1 cellular context compared by ENCODE assay signal in genomic region chr1:11648732-11649158, GRCh38.
TF ChIP-seq lines count a peak whose summit lies in the region.

No MANE protein-coding gene starts in this region.

TF ChIP-seq in SK-N-SH, 30 proteins besides CTCF, POLR2A, EP300 and RAD21 (continued from another document):
- TF ChIP-seq EZH2phosphoT487 (IDR thresholded peaks at IDR 0.05; ENCODE audit: borderline replicate concordance, low read depth) (no peak), TEAD4 (IDR thresholded peaks at IDR 0.05; ENCODE audit: borderline replicate concordance, insufficient read depth) (no peak), YY1 (IDR thresholded peaks at IDR 0.05; ENCODE audit: low read depth) (no peak), FOSL2 (IDR thresholded peaks at IDR 0.05; ENCODE audit: borderline replicate concordance, low read depth) (no peak), RFX5 (IDR thresholded peaks at IDR 0.05; ENCODE audit: low read length) (no peak), JUND (IDR thresholded peaks at IDR 0.05) (no peak), GABPA (IDR thresholded peaks at IDR 0.05; ENCODE audit: low read depth) (no peak), SMC3 (IDR thresholded peaks at IDR 0.05; ENCODE audit: low read depth, low read length) (no peak), TCF12 (IDR thresholded peaks at IDR 0.05) (no peak), POLR2AphosphoS5 (IDR thresholded peaks at IDR 0.05; ENCODE audit: low read depth, low read length) (no peak), RCOR1 (IDR thresholded peaks at IDR 0.05; ENCODE audit: low read length) (no peak), MEF2A (IDR thresholded peaks at IDR 0.05; ENCODE audit: borderline replicate concordance, low read depth) (no peak)
- TF ChIP-seq, protein P1, sequence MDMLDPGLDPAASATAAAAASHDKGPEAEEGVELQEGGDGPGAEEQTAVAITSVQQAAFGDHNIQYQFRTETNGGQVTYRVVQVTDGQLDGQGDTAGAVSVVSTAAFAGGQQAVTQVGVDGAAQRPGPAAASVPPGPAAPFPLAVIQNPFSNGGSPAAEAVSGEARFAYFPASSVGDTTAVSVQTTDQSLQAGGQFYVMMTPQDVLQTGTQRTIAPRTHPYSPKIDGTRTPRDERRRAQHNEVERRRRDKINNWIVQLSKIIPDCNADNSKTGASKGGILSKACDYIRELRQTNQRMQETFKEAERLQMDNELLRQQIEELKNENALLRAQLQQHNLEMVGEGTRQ (IDR thresholded peaks at IDR 0.05; ENCODE audit: borderline replicate concordance, low read depth, low read length): no peak
- TF ChIP-seq, protein P2, sequence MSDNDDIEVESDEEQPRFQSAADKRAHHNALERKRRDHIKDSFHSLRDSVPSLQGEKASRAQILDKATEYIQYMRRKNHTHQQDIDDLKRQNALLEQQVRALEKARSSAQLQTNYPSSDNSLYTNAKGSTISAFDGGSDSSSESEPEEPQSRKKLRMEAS (IDR thresholded peaks at IDR 0.05; ENCODE audit: low read depth): no peak
- TF ChIP-seq, protein P3, sequence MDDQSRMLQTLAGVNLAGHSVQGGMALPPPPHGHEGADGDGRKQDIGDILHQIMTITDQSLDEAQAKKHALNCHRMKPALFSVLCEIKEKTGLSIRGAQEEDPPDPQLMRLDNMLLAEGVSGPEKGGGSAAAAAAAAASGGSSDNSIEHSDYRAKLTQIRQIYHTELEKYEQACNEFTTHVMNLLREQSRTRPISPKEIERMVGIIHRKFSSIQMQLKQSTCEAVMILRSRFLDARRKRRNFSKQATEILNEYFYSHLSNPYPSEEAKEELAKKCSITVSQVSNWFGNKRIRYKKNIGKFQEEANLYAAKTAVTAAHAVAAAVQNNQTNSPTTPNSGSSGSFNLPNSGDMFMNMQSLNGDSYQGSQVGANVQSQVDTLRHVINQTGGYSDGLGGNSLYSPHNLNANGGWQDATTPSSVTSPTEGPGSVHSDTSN (IDR thresholded peaks at IDR 0.05): no peak
